13 cellular contexts compared by ENCODE assay signal in the genomic region with DNA sequence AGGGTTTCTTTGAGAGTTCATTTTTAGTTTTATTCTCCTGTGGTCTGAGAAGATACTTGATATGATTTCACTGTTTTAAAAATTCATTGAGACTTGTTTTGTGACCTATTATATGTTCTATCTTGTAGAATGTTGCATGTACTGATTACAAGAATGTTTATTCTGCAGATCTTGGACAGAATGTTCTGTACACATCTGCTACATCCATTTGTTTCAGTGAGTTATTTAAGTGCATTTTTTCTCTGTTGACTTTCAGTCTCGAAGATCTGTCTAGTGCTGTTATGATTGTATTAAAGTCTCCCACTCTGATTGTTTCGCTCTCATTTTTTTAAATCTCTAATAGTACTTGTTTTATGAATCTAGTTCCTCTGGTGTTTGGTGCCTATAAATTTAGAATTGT.
A peak's percentile ranks its signal among the peaks of the same experiment; 100 is the strongest.
DNase-seq lines count a peak whose midpoint lies in the region; ATAC-seq and TF ChIP-seq lines count a peak whose summit lies in the region.
"Had no signal": no experiment of that assay in that cellular context is flagged by ENCODE, and none has a peak within 500 bp of the region (broad histone marks: within the 10 kb centered on the region; RNA-seq: fewer than 3 reads in every experiment).

No MANE protein-coding gene starts in this region.

- H3K36me3 ChIP-seq in heart right ventricle (no peaks in the 10 kb centered on the region), uterus (no peaks in the 10 kb centered on the region)
- H3K36me3 ChIP-seq: brain microvascular endothelial cell had no signal

- ATAC-seq in heart right ventricle (peak in 5 of 8 donors; percentile 30 to 52 (median 37)), Right ventricle myocardium inferior (no peak), memory B cell (ENCODE audit: low read depth) (no peak)
- no peak for ATAC-seq in activated T-helper 17 cell treated with anti-CD3 and anti-CD28 coated beads, Interleukin-2, amount 50 U/mL, for 72 hours (replicated peaks)

- intact Hi-C loops in heart right ventricle (cut with DNase I) (no loop called here), Right ventricle myocardium inferior (cut with DNase I) (no loop called here), uterus (cut with DNase I; ENCODE audit: low total_unique reads) (no loop called here)

- H3K27ac ChIP-seq in heart right ventricle (peak overlapping the region in 9 of 10 donors; percentile 33 to 85 (median 76)), uterus (peak overlapping the region; percentile 68 to 81), coronary artery (no peak overlapping the region)
- H3K27ac ChIP-seq: brain microvascular endothelial cell had no signal

- H3K4me1 ChIP-seq in heart right ventricle (peaks cover 0 to 34% (median 0%) of the 10 kb centered on the region in 9 donors), uterus (peaks cover 0 to 3% of the 10 kb centered on the region in 2 donors)

- no peak for TF ChIP-seq POLR2A in uterus (IDR thresholded peaks at IDR 0.05)

- no peaks in the 10 kb centered on the region for H3K36me3 Mint-ChIP-seq in activated T-helper 17 cell treated with anti-CD3 and anti-CD28 coated beads, Interleukin-2, amount 50 U/mL, for 72 hours (ENCODE audit: low read depth)
- peaks cover 3% of the 10 kb centered on the region for H3K36me3 Mint-ChIP-seq in memory B cell

- H3K27ac Mint-ChIP-seq in activated T-helper 17 cell treated with anti-CD3 and anti-CD28 coated beads, Interleukin-2, amount 50 U/mL, for 72 hours = no peak overlapping the region
- H3K27ac Mint-ChIP-seq in memory B cell = peak overlapping the region; percentile 94
- H3K27ac Mint-ChIP-seq: activated CD4-positive, alpha-beta memory T cell treated with anti-CD3 and anti-CD28 coated beads, Interleukin-2, amount 10 ng/mL, durations not matched to agents 7 days and 5 days had no signal

- H3K4me3 Mint-ChIP-seq in activated T-helper 17 cell treated with anti-CD3 and anti-CD28 coated beads, Interleukin-2, amount 50 U/mL, for 72 hours = peak overlapping the region; percentile 96
- peak overlapping the region; percentile 98 for H3K4me3 Mint-ChIP-seq in memory B cell
- H3K4me3 Mint-ChIP-seq: activated CD4-positive, alpha-beta memory T cell treated with anti-CD3 and anti-CD28 coated beads, Interleukin-2, amount 10 ng/mL, durations not matched to agents 7 days and 5 days had no signal

- no peaks in the 10 kb centered on the region for H3K27me3 Mint-ChIP-seq in activated T-helper 17 cell treated with anti-CD3 and anti-CD28 coated beads, Interleukin-2, amount 50 U/mL, for 72 hours
- no peaks in the 10 kb centered on the region for H3K27me3 Mint-ChIP-seq in memory B cell

- no peaks in the 10 kb centered on the region for H3K9me3 Mint-ChIP-seq in activated T-helper 17 cell treated with anti-CD3 and anti-CD28 coated beads, Interleukin-2, amount 50 U/mL, for 72 hours
- H3K9me3 Mint-ChIP-seq in memory B cell = no peaks in the 10 kb centered on the region
- H3K9me3 Mint-ChIP-seq: activated CD4-positive, alpha-beta memory T cell treated with anti-CD3 and anti-CD28 coated beads, Interleukin-2, amount 10 ng/mL, durations not matched to agents 7 days and 5 days had no signal

- H3K4me3 ChIP-seq in heart right ventricle (peak overlapping the region in 1 of 10 donors; percentile 55), uterus (peak overlapping the region in 1 of 2 donors; percentile 45), coronary artery (no peak overlapping the region)

- H3K4me1 Mint-ChIP-seq in activated T-helper 17 cell treated with anti-CD3 and anti-CD28 coated beads, Interleukin-2, amount 50 U/mL, for 72 hours = peaks cover 24% of the 10 kb centered on the region
- peaks cover 49% of the 10 kb centered on the region for H3K4me1 Mint-ChIP-seq in memory B cell

- peaks cover 0 to 34% (median 8%) of the 10 kb centered on the region in 7 donors for H3K27me3 ChIP-seq in heart right ventricle
- H3K27me3 ChIP-seq in uterus = no peaks in the 10 kb centered on the region
- H3K27me3 ChIP-seq: brain microvascular endothelial cell had no signal

- DNase-seq in heart right ventricle (no peak), Right ventricle myocardium inferior (ENCODE audit: missing footprints) (no peak), memory B cell (ENCODE audit: low spot score in 2 of 2) (no peak), uterus (no peak), dermis blood vessel endothelial cell (no peak), coronary artery (ENCODE audit: low spot score) (no peak), D341Med (ENCODE audit: low spot score) (no peak)
- DNase-seq: activated CD4-positive, alpha-beta memory T cell treated with anti-CD3 and anti-CD28 coated beads, Interleukin-2, amount 10 ng/mL, durations not matched to agents 7 days and 5 days; brain microvascular endothelial cell; NCI-H2081; SHP77 treated with DMSO at 0.1 percent for 48 hours; stimulated activated naive CD4-positive, alpha-beta T cell treated with Interleukin-2 at 50 U/mL for 16 hours had no signal

- no peaks in the 10 kb centered on the region for H3K9me3 ChIP-seq in heart right ventricle
- H3K9me3 ChIP-seq in uterus = no peaks in the 10 kb centered on the region

- TF ChIP-seq CTCF in heart right ventricle (IDR thresholded peaks at IDR 0.05) (no peak), uterus (IDR thresholded peaks at IDR 0.05) (no peak), coronary artery (IDR thresholded peaks at IDR 0.05) (no peak)

- 42 to 45% methylated on average over 2 of the region's 2 CpGs for WGBS in heart right ventricle, 2 donors

Comparison
In these comparisons a context has a peak if more than half of its experiments do, and no peak if none do; other contexts are left out.
1. ATAC-seq: peak in heart right ventricle (5 of 8); none in Right ventricle myocardium inferior (single experiment), activated T-helper 17 cell treated with anti-CD3 and anti-CD28 coated beads, Interleukin-2, amount 50 U/mL, for 72 hours (single experiment) and memory B cell (single experiment).
2. H3K27ac ChIP-seq: peak in heart right ventricle (9 of 10) and uterus (2 of 2); none in coronary artery (0 of 2).